In genomic region chr12:111178194-111179081, GRCh38 we compare ENCODE assay signal across 2 cellular contexts.
TF ChIP-seq lines count a peak whose summit lies in the region.

No MANE protein-coding gene starts in this region.

TF ChIP-seq in K562, 482 proteins besides CTCF, POLR2A, EP300 and RAD21 (continued from another document):
- TF ChIP-seq RNF219 (CRISPR knock-in tag; IDR thresholded peaks at IDR 0.05), result no peak
- no peak for TF ChIP-seq SMARCB1 (IDR thresholded peaks at IDR 0.05; ENCODE audit: insufficient read length, low read depth)
- TF ChIP-seq CBFA2T3 (IDR thresholded peaks at IDR 0.05), result no peak
- TF ChIP-seq MEIS2 (IDR thresholded peaks at IDR 0.05; ENCODE audit: partially characterized antibody), result peak; percentile 29
- peak; percentile 72 for TF ChIP-seq NFIC (IDR thresholded peaks at IDR 0.05)
- TF ChIP-seq CHD7 (IDR thresholded peaks at IDR 0.05; ENCODE audit: low read depth, low read length), result no peak
- TF ChIP-seq YBX1 (IDR thresholded peaks at IDR 0.05), result no peak
- no peak for TF ChIP-seq ZNF830 (CRISPR knock-in tag; IDR thresholded peaks at IDR 0.05)
- no peak for TF ChIP-seq SAFB2 (IDR thresholded peaks at IDR 0.05; ENCODE audit: borderline replicate concordance, low read depth, low read length, severe bottlenecking)
- peak; percentile 54; the same call in 1 of the 2 replicates for TF ChIP-seq ZKSCAN1 (IDR thresholded peaks at IDR 0.05; ENCODE audit: low read depth, low read length)
- TF ChIP-seq ZNF217 (CRISPR knock-in tag; IDR thresholded peaks at IDR 0.05), result no peak

TF ChIP-seq in liver, 16 proteins besides CTCF, POLR2A, EP300 and RAD21 (continued from another document):
- TF ChIP-seq REST (IDR thresholded peaks at IDR 0.05), result no peak
- TF ChIP-seq GABPA (IDR thresholded peaks at IDR 0.05 in 1 of 2, conservative IDR thresholded peaks at IDR 0.05 in 1 of 2), result no peak
- no peak for TF ChIP-seq SP1 (IDR thresholded peaks at IDR 0.05)
- no peak for TF ChIP-seq EGR1 (IDR thresholded peaks at IDR 0.05; ENCODE audit: low read depth in 2 of 2)
- no peak for TF ChIP-seq TAF1 (conservative IDR thresholded peaks at IDR 0.05)
- no peak for TF ChIP-seq FOXA2 (IDR thresholded peaks at IDR 0.05)
